In genomic region chr20:11041396-11041795, GRCh38 we compare ENCODE assay signal across 18 cellular contexts.
"Had no signal": no experiment of that assay in that cellular context is flagged by ENCODE, and none has a peak within 500 bp of the region (broad histone marks: within the 10 kb centered on the region; RNA-seq: fewer than 3 reads in every experiment).

No MANE protein-coding gene starts in this region.

- H3K9me3 ChIP-seq: mucosa of descending colon, ovary, stomach, thoracic aorta, upper lobe of right lung had no signal

- H3K36me3 ChIP-seq: brain microvascular endothelial cell, ovary, stomach, thoracic aorta, upper lobe of right lung had no signal

- H3K27me3 Mint-ChIP-seq: activated CD4-positive, alpha-beta T cell treated with anti-CD3 and anti-CD28 coated beads, Interleukin-2, amount 10 ng/mL, durations not matched to agents 7 days and 5 days; activated naive CD8-positive, alpha-beta T cell; naive thymus-derived CD4-positive, alpha-beta T cell had no signal

- DNase-seq: activated CD4-positive, alpha-beta T cell treated with anti-CD3 and anti-CD28 coated beads, Interleukin-2, amount 10 ng/mL, durations not matched to agents 7 days and 5 days; activated CD4-positive, CD25-positive, alpha-beta regulatory T cell; activated CD8-positive, alpha-beta memory T cell treated with anti-CD3 and anti-CD28 coated beads, Interleukin-2, amount 50 U/mL, for 48 hours; activated gamma-delta T cell treated with Interleukin-2 at 50 U/mL for 16 hours; amygdala; brain microvascular endothelial cell; cerebellar nuclear complex; effector CD8-positive, alpha-beta T cell; mucosa of descending colon; naive thymus-derived CD4-positive, alpha-beta T cell; ovary; stimulated activated CD4-positive, alpha-beta T cell treated with anti-CD3 and anti-CD28 coated beads, Interleukin-1b, Interleukin-23, amount 100 ng/mL, for 48 hours; stomach; upper lobe of right lung had no signal

- H3K4me3 ChIP-seq: mucosa of descending colon, ovary, stomach, thoracic aorta, upper lobe of right lung had no signal

- H3K4me1 Mint-ChIP-seq: activated CD4-positive, alpha-beta T cell treated with anti-CD3 and anti-CD28 coated beads, Interleukin-2, amount 10 ng/mL, durations not matched to agents 7 days and 5 days; naive thymus-derived CD4-positive, alpha-beta T cell had no signal

- H3K36me3 Mint-ChIP-seq: activated naive CD8-positive, alpha-beta T cell had no signal

- H3K27ac Mint-ChIP-seq: activated CD4-positive, alpha-beta T cell treated with anti-CD3 and anti-CD28 coated beads, Interleukin-2, amount 10 ng/mL, durations not matched to agents 7 days and 5 days; activated naive CD8-positive, alpha-beta T cell; naive thymus-derived CD4-positive, alpha-beta T cell had no signal

- H3K4me1 ChIP-seq: stomach, upper lobe of right lung had no signal

- ATAC-seq: left lobe of liver; mucosa of descending colon; naive thymus-derived CD4-positive, alpha-beta T cell; sciatic nerve; upper lobe of right lung had no signal

- H3K27ac ChIP-seq: brain microvascular endothelial cell, ovary, stomach, thoracic aorta, upper lobe of right lung had no signal

- H3K4me3 Mint-ChIP-seq: activated CD4-positive, alpha-beta T cell treated with anti-CD3 and anti-CD28 coated beads, Interleukin-2, amount 10 ng/mL, durations not matched to agents 7 days and 5 days; activated naive CD8-positive, alpha-beta T cell; naive thymus-derived CD4-positive, alpha-beta T cell had no signal

- H3K27me3 ChIP-seq: brain microvascular endothelial cell, ovary, stomach, upper lobe of right lung had no signal
